ENCODE assay signal across 11 cellular contexts in genomic region chr1:178664278-178664677, GRCh38.
DNase-seq lines count a peak whose midpoint lies in the region; ATAC-seq, FAIRE-seq and TF ChIP-seq lines count a peak whose summit lies in the region.
"Had no signal": no experiment of that assay in that cellular context is flagged by ENCODE, and none has a peak within 500 bp of the region (broad histone marks: within the 10 kb centered on the region; RNA-seq: fewer than 3 reads in every experiment).

No MANE protein-coding gene starts in this region.

- peak overlapping the region; percentile 67 for H3K4me2 ChIP-seq in OCI-LY3 (ENCODE audit: low read length)

- no peaks in the 10 kb centered on the region for H3K36me3 ChIP-seq in OCI-LY3 (replicated peaks; ENCODE audit: low read depth, low read length)
- H3K36me3 ChIP-seq: cardiac muscle cell had no signal

- H3K27me3 ChIP-seq in OCI-LY3 (ENCODE audit: low read depth, low read length): no peaks in the 10 kb centered on the region
- H3K27me3 ChIP-seq: cardiac muscle cell had no signal

- peak overlapping the region; percentile 45 for H3K4me3 ChIP-seq in OCI-LY3 (ENCODE audit: low read length)
- H3K4me3 ChIP-seq: cardiac muscle cell had no signal

- no peak for DNase-seq in D721Med (ENCODE audit: insufficient read length, low spot score)
- DNase-seq in NCI-H524 (lab: John Stamatoyannopoulos, UW): no peak
- no peak for DNase-seq in activated CD4-positive, alpha-beta T cell treated with anti-CD3 and anti-CD28 coated beads for 48 hours
- no peak for DNase-seq in activated naive CD4-positive, alpha-beta T cell treated with Interleukin-2 at 50 U/mL for 16 hours
- DNase-seq in GF-D8 (lab: John Stamatoyannopoulos, UW): no peak
- DNase-seq: hippocampal formation, NCI-H2107 had no signal

- H2AFZ ChIP-seq in OCI-LY3 (ENCODE audit: low read depth, low read length): peak overlapping the region; percentile 71

- H3K9ac ChIP-seq in OCI-LY3 (ENCODE audit: low read length): peak overlapping the region; percentile 40

- no peaks in the 10 kb centered on the region for H3K79me2 ChIP-seq in OCI-LY3 (ENCODE audit: low read length)

- H3K27ac ChIP-seq in OCI-LY3 (ENCODE audit: low read length): peak overlapping the region; percentile 79
- H3K27ac ChIP-seq: cardiac muscle cell had no signal

- no peak for TF ChIP-seq CTCF in D721Med (IDR thresholded peaks at IDR 0.05; ENCODE audit: insufficient read depth, missing control alignments)
- peak; percentile 36 for TF ChIP-seq CTCF in OCI-LY3 (IDR thresholded peaks at IDR 0.05; ENCODE audit: low read depth, low read length)

- no peaks in the 10 kb centered on the region for H4K20me1 ChIP-seq in OCI-LY3 (ENCODE audit: insufficient read depth, low read length)

- H3K9me3 ChIP-seq in OCI-LY3 (ENCODE audit: insufficient read depth, low read length): no peaks in the 10 kb centered on the region

- peak; percentile 67 for ATAC-seq in GM19455 (IDR thresholded peaks at IDR 0.05; ENCODE audit: unreplicated experiment)
- peak; percentile 64 for ATAC-seq in HG03066 (IDR thresholded peaks at IDR 0.05; ENCODE audit: low read depth, unreplicated experiment)

- H3K4me1 ChIP-seq in OCI-LY3 (ENCODE audit: low read length): peaks cover 39% of the 10 kb centered on the region

- FAIRE-seq in D721Med (lab: Jason Lieb, UNC): peak; percentile 66
